Comparison of ENCODE assay signal across 9 cellular contexts in genomic region chr1:232306269-232306911, GRCh38.
A peak's percentile ranks its signal among the peaks of the same experiment; 100 is the strongest.
DNase-seq lines count a peak whose midpoint lies in the region; ATAC-seq, FAIRE-seq and TF ChIP-seq lines count a peak whose summit lies in the region.
"Had no signal": no experiment of that assay in that cellular context is flagged by ENCODE, and none has a peak within 500 bp of the region (broad histone marks: within the 10 kb centered on the region; RNA-seq: fewer than 3 reads in every experiment).

No MANE protein-coding gene starts in this region.

- peaks cover 12% of the 10 kb centered on the region for H3K4me1 Mint-ChIP-seq in type B pancreatic cell (ENCODE audit: unreplicated experiment)
- no peaks in the 10 kb centered on the region for H3K4me1 Mint-ChIP-seq in activated naive CD4-positive, alpha-beta T cell treated with anti-CD3 and anti-CD28 coated beads for 36 hours (ENCODE audit: low read depth)
- H3K4me1 Mint-ChIP-seq: naive thymus-derived CD4-positive, alpha-beta T cell had no signal

- no peak for ATAC-seq in GM21390 (IDR thresholded peaks at IDR 0.05; ENCODE audit: unreplicated experiment)
- ATAC-seq: naive thymus-derived CD4-positive, alpha-beta T cell had no signal

- TF ChIP-seq CTCF in mammary epithelial cell (conservative IDR thresholded peaks at IDR 0.05 in 1 of 2, IDR thresholded peaks at IDR 0.05 in 1 of 2; ENCODE audit: extremely low read depth in 1 of 2, insufficient read depth in 1 of 2, low read depth in 1 of 2, low read length in 2 of 2) = peak; percentile 18 to 38
- peak in 2 of 3 experiments; percentile 25 to 31 for TF ChIP-seq CTCF in keratinocyte (optimal IDR thresholded peaks at IDR 0.05 in 1 of 3, IDR thresholded peaks at IDR 0.05 in 1 of 3, conservative IDR thresholded peaks at IDR 0.05 in 1 of 3; ENCODE audit: extremely low read depth in 1 of 3, insufficient read depth in 2 of 3, low read length in 3 of 3)
- peak; percentile 45 for TF ChIP-seq CTCF in type B pancreatic cell (conservative IDR thresholded peaks at IDR 0.05)

- H3K9ac ChIP-seq in mammary epithelial cell (ENCODE audit: insufficient read depth, low read length) (no peak overlapping the region), keratinocyte (ENCODE audit: control insufficient read depth, extremely low read depth, insufficient read depth, low read length) (no peak overlapping the region)

- H3K27ac Mint-ChIP-seq in type B pancreatic cell = no peak overlapping the region
- no peak overlapping the region for H3K27ac Mint-ChIP-seq in activated naive CD4-positive, alpha-beta T cell treated with anti-CD3 and anti-CD28 coated beads for 36 hours
- H3K27ac Mint-ChIP-seq: naive thymus-derived CD4-positive, alpha-beta T cell had no signal

- H3K9me3 ChIP-seq in mammary epithelial cell (replicated peaks; ENCODE audit: insufficient read depth, low read length) (no peaks in the 10 kb centered on the region), keratinocyte (ENCODE audit: control insufficient read depth, low read depth, low read length) (no peaks in the 10 kb centered on the region)

- H4K20me1 ChIP-seq in mammary epithelial cell (ENCODE audit: insufficient read depth, low read length) (no peaks in the 10 kb centered on the region), keratinocyte (ENCODE audit: control insufficient read depth, extremely low read depth, insufficient read depth, low read length) (no peaks in the 10 kb centered on the region)

- in situ Hi-C loops in mammary epithelial cell (cut with MboI; ENCODE audit: low sequenced_read_pairs in 2 of 2) = no loop called here
- in situ Hi-C loops in KBM-7 (cut with MboI; ENCODE audit: low pct_unique_long_range_greater_than_20kb, low sequenced_read_pairs) = no loop called here

- BruUV-seq in mammary epithelial cell (replicated peaks; lab: Mats Ljungman, UMichigan) = no TSS peak

- H3K4me2 ChIP-seq in mammary epithelial cell (ENCODE audit: insufficient read depth, low read depth, low read length) (no peak overlapping the region), keratinocyte (ENCODE audit: control insufficient read depth, extremely low read depth, insufficient read depth, low read depth, low read length) (no peak overlapping the region)

- H3K4me1 ChIP-seq in mammary epithelial cell (ENCODE audit: insufficient read depth, low read length) (no peaks in the 10 kb centered on the region), keratinocyte (ENCODE audit: control insufficient read depth, extremely low read depth, insufficient read depth, low read length) (peaks cover 7% of the 10 kb centered on the region)

- FAIRE-seq in keratinocyte (lab: Jason Lieb, UNC) = no peak

- CTCF ChIA-PET in mammary epithelial cell (lab: Charles Lee; ENCODE audit: low non-redundant PET) = no interaction called here
- CTCF ChIA-PET in activated naive CD4-positive, alpha-beta T cell treated with anti-CD3 and anti-CD28 coated beads for 36 hours (lab: Charles Lee) = interaction anchor here (0.6 to 0.7 kb wide), 2 partner anchors 46 to 321 kb away, joined by 3 read pairs; no protein-coding TSS in a partner anchor

- H3K9me3 Mint-ChIP-seq in type B pancreatic cell = peaks cover 6% of the 10 kb centered on the region
- no peaks in the 10 kb centered on the region for H3K9me3 Mint-ChIP-seq in activated naive CD4-positive, alpha-beta T cell treated with anti-CD3 and anti-CD28 coated beads for 36 hours
- H3K9me3 Mint-ChIP-seq: naive thymus-derived CD4-positive, alpha-beta T cell had no signal

- no peaks in the 10 kb centered on the region for H3K36me3 Mint-ChIP-seq in type B pancreatic cell
- H3K36me3 Mint-ChIP-seq in activated naive CD4-positive, alpha-beta T cell treated with anti-CD3 and anti-CD28 coated beads for 36 hours (ENCODE audit: low read depth) = no peaks in the 10 kb centered on the region

- no peak overlapping the region for H3K4me3 Mint-ChIP-seq in type B pancreatic cell
- H3K4me3 Mint-ChIP-seq in activated naive CD4-positive, alpha-beta T cell treated with anti-CD3 and anti-CD28 coated beads for 36 hours = no peak overlapping the region
- H3K4me3 Mint-ChIP-seq: naive thymus-derived CD4-positive, alpha-beta T cell had no signal

- H3K27me3 Mint-ChIP-seq in type B pancreatic cell = no peaks in the 10 kb centered on the region
- H3K27me3 Mint-ChIP-seq in activated naive CD4-positive, alpha-beta T cell treated with anti-CD3 and anti-CD28 coated beads for 36 hours (ENCODE audit: low read depth) = peaks cover 18% of the 10 kb centered on the region

- H3K27me3 ChIP-seq in mammary epithelial cell (ENCODE audit: insufficient read depth, low read length) (no peaks in the 10 kb centered on the region), keratinocyte (ENCODE audit: control insufficient read depth, extremely low read depth, insufficient read depth, low read length) (peaks cover 5% of the 10 kb centered on the region)

- H3K4me3 ChIP-seq in mammary epithelial cell (replicated peaks in 1 of 3; ENCODE audit: insufficient read depth in 1 of 3, low read depth in 2 of 3, low read length in 3 of 3) (no peak overlapping the region), keratinocyte (ENCODE audit: control insufficient read depth in 2 of 3, extremely low read depth in 1 of 3, insufficient read depth in 2 of 3, low read depth in 1 of 3, low read length in 3 of 3) (no peak overlapping the region)
- H3K4me3 ChIP-seq: SK-N-MC had no signal

- H2AFZ ChIP-seq in mammary epithelial cell (ENCODE audit: low read depth, low read length) = no peak overlapping the region
- H2AFZ ChIP-seq in keratinocyte (ENCODE audit: control insufficient read depth, low read length) = no peak overlapping the region

- H3K27ac ChIP-seq in mammary epithelial cell (ENCODE audit: insufficient read depth, low read depth, low read length) = no peak overlapping the region
- H3K27ac ChIP-seq in keratinocyte (ENCODE audit: control insufficient read depth, insufficient read depth, low read length) = no peak overlapping the region
- H3K27ac ChIP-seq: SK-N-MC had no signal

- H3K9me1 ChIP-seq in keratinocyte (ENCODE audit: control insufficient read depth, extremely low read depth, insufficient read depth, low read length) = no peaks in the 10 kb centered on the region

- H3K79me2 ChIP-seq in mammary epithelial cell (ENCODE audit: insufficient read depth, low read length) = no peaks in the 10 kb centered on the region
- H3K79me2 ChIP-seq in keratinocyte (ENCODE audit: control insufficient read depth, insufficient read depth, low read length) = no peaks in the 10 kb centered on the region

- dilution Hi-C loops in mammary epithelial cell (cut with HindIII; ENCODE audit: low sequenced_read_pairs) (no loop called here), keratinocyte (cut with MboI; ENCODE audit: extremely low pct_ligation_motif_present, low sequenced_read_pairs) (no loop called here)

- DNase-seq in M059J (ENCODE audit: low read depth) (peak; percentile 3), mammary epithelial cell (no peak), keratinocyte (ENCODE audit: low read depth, low spot score) (no peak), type B pancreatic cell (ENCODE audit: extremely low spot score, unreplicated experiment) (no peak), KBM-7 (no peak)
- DNase-seq in activated naive CD4-positive, alpha-beta T cell treated with anti-CD3 and anti-CD28 coated beads for 36 hours = no peak
- DNase-seq: naive thymus-derived CD4-positive, alpha-beta T cell had no signal

- H3K36me3 ChIP-seq in mammary epithelial cell (ENCODE audit: insufficient read depth, low read length) = no peaks in the 10 kb centered on the region
- H3K36me3 ChIP-seq in keratinocyte (ENCODE audit: control insufficient read depth in 2 of 2, extremely low read depth in 1 of 2, insufficient read depth in 2 of 2, low read length in 2 of 2) = no peaks in the 10 kb centered on the region

- intact Hi-C loops in mammary epithelial cell (cut with micrococcal nuclease) = loop anchor here (5.0 to 10.0 kb wide), 3 partner anchors 318 to 552 kb away; no protein-coding TSS in a partner anchor
- intact Hi-C loops in activated naive CD4-positive, alpha-beta T cell treated with anti-CD3 and anti-CD28 coated beads for 36 hours (cut with micrococcal nuclease) = no loop called here

- 45% methylated on average over 2 of the region's 7 CpGs for WGBS in mammary epithelial cell (ENCODE audit: low coverage, missing lambda C conversion rate)
